ENCODE assay signal across 8 cellular contexts in the genomic region with DNA sequence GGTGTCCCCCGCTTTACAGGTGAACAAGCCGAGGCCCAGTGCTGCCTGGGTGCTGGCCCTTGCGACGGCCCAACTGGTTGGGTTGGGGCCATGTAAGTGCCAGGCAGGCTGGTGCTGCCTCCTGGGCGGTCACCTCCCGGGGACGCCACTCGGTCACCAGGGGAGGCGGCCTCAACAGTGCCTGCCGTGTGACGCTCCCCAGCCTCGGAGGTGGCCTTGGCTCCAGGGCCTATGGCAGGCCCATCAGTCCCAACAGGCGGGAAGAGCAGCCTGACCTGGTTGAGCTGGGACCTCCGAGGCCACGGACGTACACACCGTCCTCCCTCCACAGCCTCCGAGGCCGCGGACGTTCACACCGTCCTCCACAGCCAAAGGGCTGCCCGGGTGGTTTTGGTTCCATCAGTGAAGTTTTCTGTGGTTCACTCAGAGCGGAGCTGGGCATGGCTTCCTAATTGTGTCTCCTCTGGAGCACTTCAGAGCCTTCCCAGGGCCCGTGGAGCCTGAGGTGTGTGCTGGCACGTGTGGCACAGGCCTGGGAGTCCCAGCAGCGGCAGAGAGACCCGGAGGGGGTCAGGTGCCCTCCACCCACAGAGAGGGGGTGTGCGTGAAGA. TPM values are rescaled to one million over a fixed set of nuclear protein-coding genes. Genes with fewer than 3 reads are reported as not detected.
DNase-seq lines count a peak whose midpoint lies in the region; ATAC-seq, FAIRE-seq and TF ChIP-seq lines count a peak whose summit lies in the region.

No MANE protein-coding gene starts in this region.

- H3K4me1 ChIP-seq in A549 (peaks cover 36% of the 10 kb centered on the region), Karpas-422 (ENCODE audit: low read length) (peaks cover 17% of the 10 kb centered on the region)

- TF ChIP-seq EP300 in A549 (IDR thresholded peaks at IDR 0.05), result no peak

- H3K27me3 Mint-ChIP-seq in natural killer cell treated with Interleukin-12 subunit alpha and Interleukin-12 subunit beta and Interleukin-15 and Interleukin-18, amount 100 ng/mL, for 72 hours, result no peaks in the 10 kb centered on the region

- H3K9me3 ChIP-seq in A549, result no peaks in the 10 kb centered on the region
- no peaks in the 10 kb centered on the region for H3K9me3 ChIP-seq in Karpas-422 (ENCODE audit: low read length)
- no peaks in the 10 kb centered on the region for H3K9me3 ChIP-seq in WERI-Rb-1 (ENCODE audit: severe bottlenecking)

- no peaks in the 10 kb centered on the region for H3K27me3 ChIP-seq in Karpas-422 (ENCODE audit: low read length)
- H3K27me3 ChIP-seq in WERI-Rb-1 (ENCODE audit: insufficient read depth, low read depth, severe bottlenecking), result no peaks in the 10 kb centered on the region

- no peak for FAIRE-seq in A549 (lab: Jason Lieb, UNC)

- H3K9me3 Mint-ChIP-seq in natural killer cell treated with Interleukin-12 subunit alpha and Interleukin-12 subunit beta and Interleukin-15 and Interleukin-18, amount 100 ng/mL, for 72 hours, result no peaks in the 10 kb centered on the region

- H3K79me2 ChIP-seq in Karpas-422 (ENCODE audit: low read length), result no peaks in the 10 kb centered on the region

- TF ChIP-seq CTCF in A549 (IDR thresholded peaks at IDR 0.05), result no peak
- no peak for TF ChIP-seq CTCF in WERI-Rb-1 (IDR thresholded peaks at IDR 0.05; ENCODE audit: low read depth, low read length)

- H3K27ac Mint-ChIP-seq in natural killer cell treated with Interleukin-12 subunit alpha and Interleukin-12 subunit beta and Interleukin-15 and Interleukin-18, amount 100 ng/mL, for 72 hours, result peak overlapping the region; percentile 94 to 97

- 0 out of 2 replicates have a peak overlapping the region, but pooled peaks have one; percentile 23 for H3K9ac ChIP-seq in Karpas-422 (ENCODE audit: low read length)

- no peaks in the 10 kb centered on the region for H4K20me1 ChIP-seq in Karpas-422 (ENCODE audit: insufficient read depth, low read depth, low read length)

- TF ChIP-seq POLR2A in A549 (IDR thresholded peaks at IDR 0.05; ENCODE audit: low read length), result no peak

- peak overlapping the region; percentile 80 for H3K4me3 Mint-ChIP-seq in natural killer cell treated with Interleukin-12 subunit alpha and Interleukin-12 subunit beta and Interleukin-15 and Interleukin-18, amount 100 ng/mL, for 72 hours

- DNase-seq in A549 (ENCODE audit: low read depth in 1 of 2, low spot score in 1 of 2) (no peak), Karpas-422 (no peak), NCI-H345 (lab: John Stamatoyannopoulos, UW) (no peak), NCI-H748 (lab: John Stamatoyannopoulos, UW; ENCODE audit: unreplicated experiment) (no peak), WERI-Rb-1 (no peak), activated gamma-delta T cell (lab: John Stamatoyannopoulos, UW) (no peak)
- no peak for DNase-seq in natural killer cell treated with Interleukin-12 subunit alpha and Interleukin-12 subunit beta and Interleukin-15 and Interleukin-18, amount 100 ng/mL, for 72 hours (ENCODE audit: low spot score)

- H3K4me2 ChIP-seq in A549 (peak overlapping the region; percentile 87), Karpas-422 (ENCODE audit: low read depth, low read length, poor library complexity, severe bottlenecking) (peak overlapping the region; percentile 47)

- H3K36me3 ChIP-seq in Karpas-422 (ENCODE audit: insufficient read depth, low read length), result no peaks in the 10 kb centered on the region
- no peaks in the 10 kb centered on the region for H3K36me3 ChIP-seq in WERI-Rb-1

- H3K4me1 Mint-ChIP-seq in natural killer cell treated with Interleukin-12 subunit alpha and Interleukin-12 subunit beta and Interleukin-15 and Interleukin-18, amount 100 ng/mL, for 72 hours (ENCODE audit: low read depth in 2 of 2), result peaks cover 25 to 36% of the 10 kb centered on the region in 2 donors

- no peak overlapping the region for H2AFZ ChIP-seq in Karpas-422 (ENCODE audit: low read length)

- H3K27ac ChIP-seq in A549 (peak overlapping the region; percentile 88 to 91), Karpas-422 (ENCODE audit: low read length) (no peak overlapping the region), cingulate gyrus (ENCODE audit: low read depth, low read length) (peak overlapping the region; percentile 83), WERI-Rb-1 (no peak overlapping the region; the same call in 1 of the 2 replicates)

- H3K9me2 ChIP-seq in Karpas-422 (replicated peaks; ENCODE audit: insufficient read depth, low read length), result no peaks in the 10 kb centered on the region

- ATAC-seq in A549, result peak; percentile 3 to 34; a peak in 4 of 6 replicates
- ATAC-seq in natural killer cell treated with Interleukin-12 subunit alpha and Interleukin-12 subunit beta and Interleukin-15 and Interleukin-18, amount 100 ng/mL, for 72 hours, result no peak

- WGBS in A549 (ENCODE audit: missing lambda C conversion rate), result 35% methylated on average over 6 of the region's 29 CpGs

- CTCF ChIA-PET in A549 (lab: Yijun Ruan, JAX), result interaction anchor here (0.9 to 2.5 kb wide), 9 partner anchors 8 to 169 kb away, joined by 3 to 16 read pairs (median 3); partner anchors contain the start of gene SLCO4A1

- POLR2A ChIA-PET in A549 (lab: Yijun Ruan, JAX), result interaction anchor here (0.9 kb wide), 3 partner anchors 8 to 236 kb away, joined by 3 to 16 read pairs (median 6); partner anchors contain the start of gene RPS21

- H3K36me3 Mint-ChIP-seq in natural killer cell treated with Interleukin-12 subunit alpha and Interleukin-12 subunit beta and Interleukin-15 and Interleukin-18, amount 100 ng/mL, for 72 hours, result no peaks in the 10 kb centered on the region

- H3K4me3 ChIP-seq in A549 (0 out of 3 replicates have a peak overlapping the region, but pooled peaks have one; percentile 10), Karpas-422 (ENCODE audit: low read length) (peak overlapping the region; percentile 3; the same call in 1 of the 2 replicates), WERI-Rb-1 (ENCODE audit: low read depth, low read length) (no peak overlapping the region)

- no peak for TF ChIP-seq RAD21 in A549 (conservative IDR thresholded peaks at IDR 0.05 in 1 of 2, IDR thresholded peaks at IDR 0.05 in 1 of 2)

TF ChIP-seq in A549, 52 proteins besides CTCF, POLR2A, EP300 and RAD21:
- TF ChIP-seq MYC (IDR thresholded peaks at IDR 0.05; ENCODE audit: borderline replicate concordance, low read length), result no peak
- TF ChIP-seq POLR2AphosphoS2 (conservative IDR thresholded peaks at IDR 0.05; ENCODE audit: low read length), result no peak
- no peak for TF ChIP-seq TP53 (CRISPR knock-in tag; IDR thresholded peaks at IDR 0.05)
- TF ChIP-seq KDM5A (IDR thresholded peaks at IDR 0.05), result no peak
- no peak for TF ChIP-seq SMC3 (IDR thresholded peaks at IDR 0.05)
- TF ChIP-seq NFE2L2 (conservative IDR thresholded peaks at IDR 0.05; ENCODE audit: low read length), result no peak
- no peak for TF ChIP-seq REST (IDR thresholded peaks at IDR 0.05)
- TF ChIP-seq, protein P1, sequence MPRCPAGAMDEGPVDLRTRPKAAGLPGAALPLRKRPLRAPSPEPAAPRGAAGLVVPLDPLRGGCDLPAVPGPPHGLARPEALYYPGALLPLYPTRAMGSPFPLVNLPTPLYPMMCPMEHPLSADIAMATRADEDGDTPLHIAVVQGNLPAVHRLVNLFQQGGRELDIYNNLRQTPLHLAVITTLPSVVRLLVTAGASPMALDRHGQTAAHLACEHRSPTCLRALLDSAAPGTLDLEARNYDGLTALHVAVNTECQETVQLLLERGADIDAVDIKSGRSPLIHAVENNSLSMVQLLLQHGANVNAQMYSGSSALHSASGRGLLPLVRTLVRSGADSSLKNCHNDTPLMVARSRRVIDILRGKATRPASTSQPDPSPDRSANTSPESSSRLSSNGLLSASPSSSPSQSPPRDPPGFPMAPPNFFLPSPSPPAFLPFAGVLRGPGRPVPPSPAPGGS (IDR thresholded peaks at IDR 0.05), result no peak
- no peak for TF ChIP-seq MAZ (IDR thresholded peaks at IDR 0.05; ENCODE audit: borderline replicate concordance, low read depth, low read length)
- no peak for TF ChIP-seq EHF (CRISPR knock-in tag; IDR thresholded peaks at IDR 0.05)
TF ChIP-seq in A549: peak in this region for 0.

RNA-seq across cellular contexts. Expression of gene SLCO4A1, which starts 19.3 kb away (rescaled TPM):
- polyA plus RNA-seq in A549 (2011; rRNA removed) (1.3 and 2.1 TPM in 2 replicates), A549 (2017; fragmentation: RNase III; extraction: RNeasy Plus Mini Kit Qiagen cat#74134 plus additional on column Dnase treatment) (8.1 to 11.2 TPM (median 9.9 TPM) in 3 replicates)
- polyA plus RNA-seq in A549 (2012; cell fraction: cytosol; rRNA removed), result 4.0 and 5.5 TPM in 2 replicates
- 14.5 and 19.7 TPM in 2 replicates for polyA plus RNA-seq in A549 (2012; cell fraction: nucleus; rRNA removed)
- polyA minus RNA-seq in A549 (2011; rRNA and poly(A)+ RNA removed), result 2.5 and 3.5 TPM in 2 replicates
- total RNA-seq in Karpas-422 (2014; rRNA removed; shearing (Covaris generic); ENCODE audit: low replicate concordance), result 0.72 TPM in 1 of 2 replicates, not detected in the other
- 10 to 100 TPM; 42.9 to 88.3 TPM for total RNA-seq in natural killer cell treated with Interleukin-12 subunit alpha and Interleukin-12 subunit beta and Interleukin-15 and Interleukin-18, amount 100 ng/mL, for 72 hours

Comparison
In these comparisons a context has a peak if more than half of its experiments do, and no peak if none do; other contexts are left out.
1. ATAC-seq: peak in A549 (2 of 2); none in natural killer cell treated with Interleukin-12 subunit alpha and Interleukin-12 subunit beta and Interleukin-15 and Interleukin-18, amount 100 ng/mL, for 72 hours (0 of 2).
2. H3K27ac ChIP-seq: peak in A549 (2 of 2) and cingulate gyrus (single experiment); none in Karpas-422 (single experiment) and WERI-Rb-1 (single experiment).
3. RNA of gene SLCO4A1, which starts 19.3 kb away (total RNA-seq): 42.9 to 88.3 TPM in natural killer cell treated with Interleukin-12 subunit alpha and Interleukin-12 subunit beta and Interleukin-15 and Interleukin-18, amount 100 ng/mL, for 72 hours; 0.72 TPM in Karpas-422; every median in the first group is over 10 times any median in the second.